18 cellular contexts compared by ENCODE assay signal in the genomic region with DNA sequence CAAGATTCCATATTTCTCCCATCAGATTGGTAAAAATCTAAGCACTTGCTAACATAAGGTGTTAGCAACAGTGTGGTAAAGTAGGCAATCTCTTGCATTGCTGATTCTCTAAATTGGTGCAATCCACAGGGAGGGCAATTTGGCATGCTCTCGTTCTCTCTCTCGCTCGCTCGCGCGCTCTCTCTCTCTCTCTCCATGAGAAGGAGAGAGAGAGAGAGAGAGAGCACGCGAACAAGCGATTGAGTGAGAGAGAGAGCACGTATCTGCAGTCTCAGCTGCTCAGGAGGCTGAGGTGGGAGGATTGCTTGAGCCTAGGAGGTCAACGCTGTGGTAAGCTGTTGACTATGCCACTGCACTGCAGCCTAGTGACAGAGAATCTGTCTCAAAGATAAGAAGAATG. TPM values are rescaled to one million over a fixed set of nuclear protein-coding genes. Genes with fewer than 3 reads are reported as not detected.
A peak's percentile ranks its signal among the peaks of the same experiment; 100 is the strongest.
DNase-seq lines count a peak whose midpoint lies in the region; ATAC-seq and TF ChIP-seq lines count a peak whose summit lies in the region.
"Had no signal": no experiment of that assay in that cellular context is flagged by ENCODE, and none has a peak within 500 bp of the region (broad histone marks: within the 10 kb centered on the region; RNA-seq: fewer than 3 reads in every experiment).

No MANE protein-coding gene starts in this region.

- CTCF ChIA-PET in HEK293 (lab: Yijun Ruan, JAX): interaction anchor here (0.6 kb wide), 1 partner anchor 12 kb away, joined by 3 read pairs; no protein-coding TSS in a partner anchor

- H3K4me1 ChIP-seq in HEK293 (ENCODE audit: control insufficient read depth, insufficient read depth, low read length) (no peaks in the 10 kb centered on the region), right lobe of liver (peaks cover 0 to 13% (median 4%) of the 10 kb centered on the region in 4 donors)
- H3K4me1 ChIP-seq: BLaER1 treated with 17β-estradiol and CSF1 and Interleukin-3, amounts not matched to agents 10 nM and 100 nM; SJSA1 had no signal

- TF ChIP-seq CTCF in HEK293 (tag by site-specific recombination; IDR thresholded peaks at IDR 0.05) (no peak), right lobe of liver (IDR thresholded peaks at IDR 0.05) (no peak)

- DNase-seq in caudate nucleus (lab: John Stamatoyannopoulos, UW): peak in 25 of 61 donors; percentile 6 to 52 (median 16)
- DNase-seq in right lobe of liver: no peak
- peak in 1 of 49 donors; percentile 15 for DNase-seq in substantia nigra (lab: John Stamatoyannopoulos, UW)
- DNase-seq in stimulated activated CD4-positive, alpha-beta T cell treated with anti-CD3 and anti-CD28 coated beads, Interleukin-15, amount 100 ng/mL, for 24 hours: no peak
- no peak for DNase-seq in NCI-H2029 (lab: John Stamatoyannopoulos, UW)
- DNase-seq: CD4-positive, alpha-beta T cell; KG1; MM.1S; NCI-H1694; NCI-H2081; NCI-H2227 treated with DMSO at 0.1 percent for 48 hours; NCI-H526 treated with DMSO at 0.1 percent for 48 hours; PC-9 had no signal

- H3K36me3 ChIP-seq in HEK293 (ENCODE audit: control insufficient read depth in 2 of 2, insufficient read depth in 1 of 2, low read length in 2 of 2): peaks cover 32 to 44% of the 10 kb centered on the region in 2 experiments
- peaks cover 0 to 5% (median 1%) of the 10 kb centered on the region in 4 donors for H3K36me3 ChIP-seq in right lobe of liver

- no peaks in the 10 kb centered on the region for H3K27me3 ChIP-seq in right lobe of liver
- H3K27me3 ChIP-seq: BLaER1 treated with 17β-estradiol and CSF1 and Interleukin-3, amounts not matched to agents 10 nM and 100 nM; SJSA1 had no signal

- H3K9me3 ChIP-seq in HEK293 (ENCODE audit: control insufficient read depth, insufficient read depth, low read depth, low read length) (no peaks in the 10 kb centered on the region), right lobe of liver (no peaks in the 10 kb centered on the region)
- H3K9me3 ChIP-seq: SJSA1 had no signal

- no peak for ATAC-seq in right lobe of liver
- no peak for ATAC-seq in HG03108 (IDR thresholded peaks at IDR 0.05; ENCODE audit: unreplicated experiment)
- ATAC-seq: Right ventricle myocardium inferior had no signal

- intact Hi-C loops in right lobe of liver (cut with DNase I): no loop called here

- POLR2A ChIA-PET in HEK293 (lab: Yijun Ruan, JAX): interaction anchor here (0.6 kb wide), 1 partner anchor 199 kb away, joined by 4 read pairs; no protein-coding TSS in a partner anchor

- H3K4me3 ChIP-seq in HEK293 (ENCODE audit: low read depth, low read length): no peak overlapping the region
- H3K4me3 ChIP-seq in right lobe of liver: no peak overlapping the region
- H3K4me3 ChIP-seq: BLaER1 treated with 17β-estradiol and CSF1 and Interleukin-3, amounts not matched to agents 10 nM and 100 nM; PC-9; SJSA1 had no signal

- H3K27ac ChIP-seq in HEK293 (ENCODE audit: extremely low read depth, low read depth, low read length) (no peak overlapping the region), caudate nucleus (ENCODE audit: low read depth, low read length) (peak overlapping the region; percentile 71), right lobe of liver (peak overlapping the region in 2 of 3 donors; percentile 80 to 87), substantia nigra (ENCODE audit: low read depth, low read length, poor library complexity, severe bottlenecking) (peak overlapping the region; percentile 77)
- H3K27ac ChIP-seq: BLaER1 treated with 17β-estradiol and CSF1 and Interleukin-3, amounts not matched to agents 10 nM and 100 nM; PC-9; SJSA1 had no signal

- WGBS in right lobe of liver (ENCODE audit: insufficient coverage, low coverage, low lambda C conversion rate, missing lambda C conversion rate): 83% methylated on average over 7 of the region's 11 CpGs

- TF ChIP-seq POLR2A in right lobe of liver (IDR thresholded peaks at IDR 0.05): no peak

TF ChIP-seq in HEK293, 187 proteins besides CTCF, POLR2A, EP300 and RAD21:
- peak; percentile 94 for TF ChIP-seq ZNF596 (tag by site-specific recombination; IDR thresholded peaks at IDR 0.05)
- no peak for TF ChIP-seq ZFHX2 (tag by site-specific recombination; conservative IDR thresholded peaks at IDR 0.05)

RNA-seq across cellular contexts. Expression of a gene that starts 26.0 kb away (rescaled TPM):
- total RNA-seq in right lobe of liver: 10 to 100 TPM; 22.5 to 28.2 (median 25.0) TPM
